Comparison of ENCODE assay signal across 11 cellular contexts in genomic region chr3:109328202-109328601, GRCh38. TPM values are rescaled to one million over a fixed set of nuclear protein-coding genes. Genes with fewer than 3 reads are reported as not detected.
"Had no signal": no experiment of that assay in that cellular context is flagged by ENCODE, and none has a peak within 500 bp of the region (broad histone marks: within the 10 kb centered on the region; RNA-seq: fewer than 3 reads in every experiment).

No MANE protein-coding gene starts in this region.

- H3K36me3 Mint-ChIP-seq: IgD-negative memory B cell had no signal

- H3K27me3 Mint-ChIP-seq: IgD-negative memory B cell had no signal

- DNase-seq: H7, HFFc6, KBM-7 had no signal

- H3K4me1 ChIP-seq: HAP-1 had no signal

- H3K9me3 ChIP-seq: HAP-1 had no signal

- H3K4me1 Mint-ChIP-seq: IgD-negative memory B cell had no signal

- H3K4me2 ChIP-seq: KMS-11 had no signal

- H3K9ac ChIP-seq: KMS-11 had no signal

- ATAC-seq: HCT116, HepG2 had no signal

- H3K27ac Mint-ChIP-seq: HFFc6 had no signal

- H3K4me3 ChIP-seq: HAP-1 had no signal

- H3K27ac ChIP-seq: HL-60, KMS-11 had no signal

- H3K4me3 Mint-ChIP-seq: HFFc6, IgD-negative memory B cell had no signal

- H3K9me3 Mint-ChIP-seq: HFFc6 had no signal

RNA-seq across cellular contexts. Expression of gene DPPA4, which starts 9.1 kb away (rescaled TPM):
- total RNA-seq: HepG2, HT1080 had no signal
- polyA plus RNA-seq: HepG2, IgD-negative memory B cell had no signal

RNA-seq across cellular contexts. Expression of gene DPPA2, which starts 11.9 kb away (rescaled TPM):
- total RNA-seq: H4, HepG2, HFFc6, HT1080 had no signal
- polyA plus RNA-seq: HepG2, IgD-negative memory B cell had no signal
